In genomic region chr19:10112895-10113591, GRCh38 we compare ENCODE assay signal across 8 cellular contexts. TPM values are rescaled to one million over a fixed set of nuclear protein-coding genes. Genes with fewer than 3 reads are reported as not detected.
A peak's percentile ranks its signal among the peaks of the same experiment; 100 is the strongest.
DNase-seq lines count a peak whose midpoint lies in the region; ATAC-seq and TF ChIP-seq lines count a peak whose summit lies in the region.

No MANE protein-coding gene starts in this region.

- H3K79me2 ChIP-seq in HCT116 (ENCODE audit: insufficient read depth, low read length): peaks cover 39% of the 10 kb centered on the region

- H4K20me1 ChIP-seq in BLaER1: peaks cover 60% of the 10 kb centered on the region
- H4K20me1 ChIP-seq in HCT116 (ENCODE audit: insufficient read depth): no peaks in the 10 kb centered on the region

- WGBS in iPS DF 6.9 (ENCODE audit: insufficient coverage, insufficient read length): no CpG with 5 or more reads among the region's 25 CpGs

- H3K27me3 ChIP-seq in BLaER1 (no peaks in the 10 kb centered on the region), HCT116 (ENCODE audit: insufficient read depth, low read length) (no peaks in the 10 kb centered on the region), iPS DF 6.9 (ENCODE audit: control insufficient read depth, insufficient read depth, low read length) (no peaks in the 10 kb centered on the region)

- H3K9ac ChIP-seq in BLaER1 (peak overlapping the region; percentile 80), HCT116 (ENCODE audit: low read length) (0 out of 2 replicates have a peak overlapping the region, but pooled peaks have one; percentile 8)

- DNase-seq in HCT116 (ENCODE audit: low read depth, low spot score) (no peak), SW480 (ENCODE audit: low spot score) (peak; percentile 33), iPS DF 6.9 (ENCODE audit: low read depth, low spot score) (peak; percentile 60), NCI-H187 treated with DMSO at 0.1 percent for 48 hours (lab: John Stamatoyannopoulos, UW) (no peak)
- peak; percentile 78 for DNase-seq in activated naive CD8-positive, alpha-beta T cell treated with anti-CD3 and anti-CD28 coated beads for 36 hours
- DNase-seq in stimulated activated CD8-positive, alpha-beta memory T cell treated with anti-CD3 and anti-CD28 coated beads, Interleukin-12 subunit alpha, Interleukin-12 subunit beta, amount 100 ng/mL, for 4 hours (ENCODE audit: low read depth): peak; percentile 59

- RAD21 ChIA-PET in HCT116 (lab: Charles Lee; ENCODE audit: low non-redundant PET in 1 of 2, low total read pairs in 2 of 2, uncharacterized antibody in 2 of 2, unreplicated experiment in 2 of 2): interaction anchor here (0.6 to 0.7 kb wide), 2 partner anchors 26 to 182 kb away, joined by 5 to 6 read pairs; no protein-coding TSS in a partner anchor

- H3K27me3 Mint-ChIP-seq in activated naive CD8-positive, alpha-beta T cell treated with anti-CD3 and anti-CD28 coated beads for 36 hours: no peaks in the 10 kb centered on the region

- POLR2A ChIA-PET in HCT116 (lab: Charles Lee): no interaction called here

- BruUV-seq in HCT116 (replicated peaks; lab: Mats Ljungman, UMichigan): no TSS peak

- H3K4me2 ChIP-seq in BLaER1 (peak overlapping the region; percentile 97), HCT116 (ENCODE audit: low read length) (peak overlapping the region; percentile 25; the same call in 1 of the 2 replicates)

- no peak; the same call in 1 of the 2 replicates for TF ChIP-seq RAD21 in HCT116 (IDR thresholded peaks at IDR 0.05; ENCODE audit: low read depth)

- no peak overlapping the region for H2AFZ ChIP-seq in HCT116 (ENCODE audit: low read depth, low read length, poor library complexity, severe bottlenecking)

- peak overlapping the region; percentile 62 for H3K4me3 ChIP-seq in BLaER1
- H3K4me3 ChIP-seq in HCT116 (replicated peaks in 1 of 2; ENCODE audit: low read depth in 1 of 2, low read length in 2 of 2): no peak overlapping the region
- H3K4me3 ChIP-seq in iPS DF 6.9 (ENCODE audit: low read length): no peak overlapping the region

- H3K4me3 Mint-ChIP-seq in activated naive CD8-positive, alpha-beta T cell treated with anti-CD3 and anti-CD28 coated beads for 36 hours: peak overlapping the region; percentile 57

- peak in 2 of 3 experiments; percentile 80 to 86; a peak in 4 of 6 replicates for TF ChIP-seq CTCF in HCT116 (IDR thresholded peaks at IDR 0.05 in 2 of 3, conservative IDR thresholded peaks at IDR 0.05 in 1 of 3; ENCODE audit: borderline replicate concordance in 1 of 3, insufficient read depth in 1 of 3, low read depth in 2 of 3, low read length in 2 of 3)

- CTCF ChIA-PET in HCT116 (lab: Charles Lee): interaction anchor here (0.6 to 3.0 kb wide), 9 partner anchors 14 to 182 kb away, joined by 3 to 13 read pairs (median 4); partner anchors contain the start of gene MRPL4

- H3K9me3 Mint-ChIP-seq in activated naive CD8-positive, alpha-beta T cell treated with anti-CD3 and anti-CD28 coated beads for 36 hours: no peaks in the 10 kb centered on the region

- peaks cover 49% of the 10 kb centered on the region for H3K4me1 Mint-ChIP-seq in activated naive CD8-positive, alpha-beta T cell treated with anti-CD3 and anti-CD28 coated beads for 36 hours

- H3K27ac ChIP-seq in BLaER1: peak overlapping the region; percentile 92
- H3K27ac ChIP-seq in HCT116 (ENCODE audit: low read depth, low read length): peak overlapping the region; percentile 63
- no peak overlapping the region for H3K27ac ChIP-seq in iPS DF 6.9 (ENCODE audit: low read length)

- H3K36me3 Mint-ChIP-seq in activated naive CD8-positive, alpha-beta T cell treated with anti-CD3 and anti-CD28 coated beads for 36 hours: peaks cover 63% of the 10 kb centered on the region

- peaks cover 84% of the 10 kb centered on the region for H3K36me3 ChIP-seq in BLaER1
- H3K36me3 ChIP-seq in HCT116 (ENCODE audit: control insufficient read depth in 1 of 2, insufficient read depth in 2 of 2, low read length in 2 of 2): peaks cover 36 to 51% of the 10 kb centered on the region in 2 experiments; a peak in 3 of 4 replicates
- peaks cover 53% of the 10 kb centered on the region for H3K36me3 ChIP-seq in iPS DF 6.9 (ENCODE audit: control insufficient read depth, insufficient read depth, low read length)

- peaks cover 93% of the 10 kb centered on the region for H3K4me1 ChIP-seq in BLaER1
- H3K4me1 ChIP-seq in HCT116 (ENCODE audit: control insufficient read depth in 1 of 2, insufficient read depth in 2 of 2, low read length in 2 of 2): peaks cover 0 to 36% of the 10 kb centered on the region in 2 experiments; a peak in 2 of 4 replicates
- no peaks in the 10 kb centered on the region; the same call in 1 of the 2 replicates for H3K4me1 ChIP-seq in iPS DF 6.9 (ENCODE audit: control insufficient read depth, insufficient read depth, low read length)

- H3K9me2 ChIP-seq in HCT116 (ENCODE audit: insufficient read depth): no peaks in the 10 kb centered on the region

- peak; percentile 70 for ATAC-seq in HCT116
- no peak for ATAC-seq in HG02759 (IDR thresholded peaks at IDR 0.05; ENCODE audit: unreplicated experiment)

- TF ChIP-seq POLR2A in HCT116 (IDR thresholded peaks at IDR 0.05; ENCODE audit: borderline replicate concordance, extremely low read depth, insufficient read depth, insufficient read length): no peak

- H3K9me3 ChIP-seq in BLaER1 (no peaks in the 10 kb centered on the region), HCT116 (ENCODE audit: control insufficient read depth in 1 of 2, insufficient read depth in 1 of 2, low read depth in 1 of 2, low read length in 2 of 2) (no peaks in the 10 kb centered on the region), iPS DF 6.9 (ENCODE audit: control insufficient read depth, insufficient read depth, low read length) (no peaks in the 10 kb centered on the region)

- intact Hi-C loops in HCT116 (cut with micrococcal nuclease): loop anchor here (1.0 to 2.0 kb wide), 2 partner anchors 179 to 182 kb away; no protein-coding TSS in a partner anchor

- peak overlapping the region; percentile 93 for H3K27ac Mint-ChIP-seq in activated naive CD8-positive, alpha-beta T cell treated with anti-CD3 and anti-CD28 coated beads for 36 hours

TF ChIP-seq in HCT116, 20 proteins besides CTCF, POLR2A, EP300 and RAD21:
- TF ChIP-seq SIN3A (IDR thresholded peaks at IDR 0.05; ENCODE audit: low read depth) (no peak), YY1 (IDR thresholded peaks at IDR 0.05; ENCODE audit: extremely low read depth, insufficient replicate concordance, low read depth, low read length) (peak; percentile 10), EGR1 (IDR thresholded peaks at IDR 0.05; ENCODE audit: low read depth) (no peak), SRF (IDR thresholded peaks at IDR 0.05; ENCODE audit: low read depth) (no peak), EZH2phosphoT487 (IDR thresholded peaks at IDR 0.05; ENCODE audit: borderline replicate concordance) (no peak), TCF7L2 (IDR thresholded peaks at IDR 0.05; ENCODE audit: borderline replicate concordance, extremely low read depth, insufficient read depth, insufficient read length) (peak; percentile 46), ELF1 (IDR thresholded peaks at IDR 0.05; ENCODE audit: borderline replicate concordance, low read depth) (no peak), JUND (IDR thresholded peaks at IDR 0.05) (no peak), CBX3 (IDR thresholded peaks at IDR 0.05; ENCODE audit: low read depth) (no peak), CEBPB (IDR thresholded peaks at IDR 0.05; ENCODE audit: low read depth) (no peak), MAX (IDR thresholded peaks at IDR 0.05) (peak; percentile 49), FOSL1 (IDR thresholded peaks at IDR 0.05; ENCODE audit: low read depth) (no peak), EZH2 (IDR thresholded peaks at IDR 0.05) (no peak), SP1 (IDR thresholded peaks at IDR 0.05; ENCODE audit: low read depth) (no peak), POLR2AphosphoS5 (IDR thresholded peaks at IDR 0.05; ENCODE audit: low read depth, low read length) (peak; percentile 64)

RNA-seq across cellular contexts. Expression of gene P2RY11, which starts 1.6 kb away (rescaled TPM):
- 43.8 TPM for total RNA-seq in HCT116 (2021; ENCODE audit: unreplicated experiment)
- polyA plus RNA-seq in HCT116 (2012): 24.1 and 29.2 TPM in 2 replicates
- 10 to 100 TPM; 57.8 to 64.0 TPM for total RNA-seq in activated naive CD8-positive, alpha-beta T cell treated with anti-CD3 and anti-CD28 coated beads for 36 hours

RNA-seq across cellular contexts. Expression of gene EIF3G, which starts 6.7 kb away (rescaled TPM):
- 254 TPM for total RNA-seq in HCT116 (2021; ENCODE audit: unreplicated experiment)
- 241 and 250 TPM in 2 replicates for polyA plus RNA-seq in HCT116 (2012)
- 100 to 1,000 TPM; 287 to 293 TPM for total RNA-seq in activated naive CD8-positive, alpha-beta T cell treated with anti-CD3 and anti-CD28 coated beads for 36 hours

RNA-seq across cellular contexts. Expression of gene PPAN, which starts 6.9 kb away (rescaled TPM):
- total RNA-seq in HCT116 (2021; ENCODE audit: unreplicated experiment): 101 TPM
- polyA plus RNA-seq in HCT116 (2012): 49.1 and 49.4 TPM in 2 replicates
- 100 to 1,000 TPM; 214 to 227 TPM for total RNA-seq in activated naive CD8-positive, alpha-beta T cell treated with anti-CD3 and anti-CD28 coated beads for 36 hours

RNA-seq across cellular contexts. Expression of gene ANGPTL6, which starts 10.6 kb away (rescaled TPM):
- not detected for total RNA-seq in HCT116 (2021; ENCODE audit: unreplicated experiment)
- polyA plus RNA-seq in HCT116 (2012): 0.12 and 0.14 TPM in 2 replicates
- 1 to 10 TPM; 8.5 to 9.8 TPM for total RNA-seq in activated naive CD8-positive, alpha-beta T cell treated with anti-CD3 and anti-CD28 coated beads for 36 hours

RNA-seq across cellular contexts. Expression of gene SHFL, which starts 26.9 kb away (rescaled TPM):
- 18.5 TPM for total RNA-seq in HCT116 (2021; ENCODE audit: unreplicated experiment)
- 13.9 and 14.8 TPM in 2 replicates for polyA plus RNA-seq in HCT116 (2012)
- total RNA-seq in activated naive CD8-positive, alpha-beta T cell treated with anti-CD3 and anti-CD28 coated beads for 36 hours: 10 to 100 TPM; 46.8 to 47.0 TPM

Comparison
In these comparisons a context has a peak if more than half of its experiments do, and no peak if none do; other contexts are left out.
1. DNase-seq: peak in SW480 (single experiment), activated naive CD8-positive, alpha-beta T cell treated with anti-CD3 and anti-CD28 coated beads for 36 hours (single experiment), iPS DF 6.9 (single experiment) and stimulated activated CD8-positive, alpha-beta memory T cell treated with anti-CD3 and anti-CD28 coated beads, Interleukin-12 subunit alpha, Interleukin-12 subunit beta, amount 100 ng/mL, for 4 hours (single experiment); none in HCT116 (single experiment) and NCI-H187 treated with DMSO at 0.1 percent for 48 hours (single experiment).